In the genomic region with DNA sequence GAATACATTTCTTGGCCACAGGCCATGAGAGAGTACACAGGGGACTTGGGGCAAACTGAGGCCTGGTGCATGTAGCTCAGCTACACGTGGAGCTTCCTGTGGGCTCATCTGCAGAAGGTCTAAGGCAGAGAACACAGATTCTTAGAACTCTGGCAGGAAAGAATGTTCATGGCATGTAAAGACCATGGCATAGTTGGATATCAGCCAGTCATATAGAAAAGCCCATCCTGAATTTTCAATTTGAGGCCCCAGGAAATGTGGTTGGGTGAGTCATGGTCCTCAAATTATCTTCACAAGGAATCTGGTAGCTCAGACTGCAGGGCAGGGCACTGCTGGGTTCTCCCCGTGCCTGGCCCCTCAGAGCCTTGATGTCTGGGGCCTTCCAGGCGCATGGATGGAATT, we compare ENCODE assay signal across 11 cellular contexts. TPM values are rescaled to one million over a fixed set of nuclear protein-coding genes. Genes with fewer than 3 reads are reported as not detected.
DNase-seq lines count a peak whose midpoint lies in the region; ATAC-seq and TF ChIP-seq lines count a peak whose summit lies in the region.
"Had no signal": no experiment of that assay in that cellular context is flagged by ENCODE, and none has a peak within 500 bp of the region (broad histone marks: within the 10 kb centered on the region; RNA-seq: fewer than 3 reads in every experiment).

No MANE protein-coding gene starts in this region.

- H3K36me3 ChIP-seq in SK-N-MC (ENCODE audit: insufficient read depth, low read length): 0 out of 2 replicates have a peak, but pooled peaks cover 3% of the 10 kb centered on the region
- H3K36me3 ChIP-seq in skeletal muscle satellite cell (ENCODE audit: insufficient read depth, low read length): peaks cover 17% of the 10 kb centered on the region
- H3K36me3 ChIP-seq in suprapubic skin: peaks cover 47% of the 10 kb centered on the region
- no peaks in the 10 kb centered on the region for H3K36me3 ChIP-seq in body of pancreas (replicated peaks in 1 of 2; ENCODE audit: insufficient read depth in 1 of 2, low read depth in 2 of 2)

- no peak for TF ChIP-seq POLR2A in suprapubic skin (IDR thresholded peaks at IDR 0.05)
- no peak for TF ChIP-seq POLR2A in body of pancreas (IDR thresholded peaks at IDR 0.05)

- POLR2A ChIA-PET in activated CD4-positive, alpha-beta T cell treated with anti-CD3 and anti-CD28 coated beads for 36 hours (lab: Charles Lee): interaction anchor here (1.2 kb wide), 1 partner anchor 12 kb away, joined by 7 read pairs; no protein-coding TSS in a partner anchor

- DNase-seq in activated CD4-positive, alpha-beta T cell treated with anti-CD3 and anti-CD28 coated beads for 36 hours: no peak
- DNase-seq in activated CD4-positive, alpha-beta T cell treated with anti-CD3 and anti-CD28 coated beads, Interleukin-2, amount 50 U/mL, for 4 hours: no peak
- DNase-seq in SK-N-MC (ENCODE audit: low read depth, low spot score) (peak; percentile 91), epithelial cell of esophagus (ENCODE audit: low read depth) (peak; percentile 65), suprapubic skin (ENCODE audit: low spot score in 2 of 2) (no peak), posterior vena cava (ENCODE audit: low spot score) (no peak), body of pancreas (no peak)
- DNase-seq: H7; stimulated activated CD4-positive, alpha-beta T cell treated with anti-CD3 and anti-CD28 coated beads, Interleukin-15, amount 100 ng/mL, for 24 hours; testis had no signal

- H3K4me3 ChIP-seq in SK-N-MC (peak overlapping the region; percentile 46), epithelial cell of esophagus (ENCODE audit: low read length) (no peak overlapping the region), skeletal muscle satellite cell (ENCODE audit: low read length) (no peak overlapping the region), suprapubic skin (no peak overlapping the region), body of pancreas (no peak overlapping the region)
- H3K4me3 ChIP-seq: testis had no signal

- intact Hi-C loops in activated CD4-positive, alpha-beta T cell treated with anti-CD3 and anti-CD28 coated beads for 36 hours (cut with DNase I, micrococcal nuclease): no loop called here
- intact Hi-C loops in posterior vena cava (cut with DNase I) (no loop called here), body of pancreas (cut with DNase I) (no loop called here)

- WGBS in suprapubic skin: 61% methylated on average over 3 of the region's 3 CpGs
- 79 to 91% methylated on average over 1 to 3 of the region's 3 CpGs for WGBS in body of pancreas, 2 donors

- H3K9ac ChIP-seq in SK-N-MC (ENCODE audit: insufficient read length) (no peak overlapping the region), skeletal muscle satellite cell (ENCODE audit: low read depth, low read length) (no peak overlapping the region)

- no peak for ATAC-seq in activated CD4-positive, alpha-beta T cell treated with anti-CD3 and anti-CD28 coated beads for 36 hours
- no peak for ATAC-seq in body of pancreas

- H3K27ac Mint-ChIP-seq in activated CD4-positive, alpha-beta T cell treated with anti-CD3 and anti-CD28 coated beads for 36 hours: peak overlapping the region; percentile 73

- H3K4me3 Mint-ChIP-seq in activated CD4-positive, alpha-beta T cell treated with anti-CD3 and anti-CD28 coated beads for 36 hours: no peak overlapping the region

- CTCF ChIA-PET in activated CD4-positive, alpha-beta T cell treated with anti-CD3 and anti-CD28 coated beads for 36 hours (lab: Charles Lee): no interaction called here

- no peak for TF ChIP-seq CTCF in epithelial cell of esophagus (IDR thresholded peaks at IDR 0.05; ENCODE audit: insufficient read depth, low read depth, low read length, missing control alignments)
- no peak for TF ChIP-seq CTCF in suprapubic skin (IDR thresholded peaks at IDR 0.05)
- TF ChIP-seq CTCF in body of pancreas (IDR thresholded peaks at IDR 0.05): no peak

- H3K4me2 ChIP-seq in skeletal muscle satellite cell (ENCODE audit: low read length): peak overlapping the region; percentile 20

- no peaks in the 10 kb centered on the region for H3K9me3 Mint-ChIP-seq in activated CD4-positive, alpha-beta T cell treated with anti-CD3 and anti-CD28 coated beads for 36 hours (ENCODE audit: low read depth)

- H3K9me3 ChIP-seq in SK-N-MC (ENCODE audit: low read depth, low read length) (no peaks in the 10 kb centered on the region), skeletal muscle satellite cell (replicated peaks; ENCODE audit: low read length) (no peaks in the 10 kb centered on the region), suprapubic skin (no peaks in the 10 kb centered on the region), body of pancreas (no peaks in the 10 kb centered on the region)
- H3K9me3 ChIP-seq: testis had no signal

- peaks cover 17% of the 10 kb centered on the region for H3K36me3 Mint-ChIP-seq in activated CD4-positive, alpha-beta T cell treated with anti-CD3 and anti-CD28 coated beads for 36 hours (ENCODE audit: low read depth)

- H3K27ac ChIP-seq in SK-N-MC: peak overlapping the region; percentile 90
- no peak overlapping the region for H3K27ac ChIP-seq in suprapubic skin
- no peak overlapping the region for H3K27ac ChIP-seq in body of pancreas
- H3K27ac ChIP-seq: testis had no signal

- TF ChIP-seq EP300 in suprapubic skin (IDR thresholded peaks at IDR 0.05): no peak

- peaks cover 21% of the 10 kb centered on the region for H3K4me1 Mint-ChIP-seq in activated CD4-positive, alpha-beta T cell treated with anti-CD3 and anti-CD28 coated beads for 36 hours

- H3K27me3 Mint-ChIP-seq in activated CD4-positive, alpha-beta T cell treated with anti-CD3 and anti-CD28 coated beads for 36 hours: no peaks in the 10 kb centered on the region

- H3K27me3 ChIP-seq in skeletal muscle satellite cell (ENCODE audit: control insufficient read depth, insufficient read depth, low read length) (no peaks in the 10 kb centered on the region), suprapubic skin (no peaks in the 10 kb centered on the region), body of pancreas (no peaks in the 10 kb centered on the region)
- H3K27me3 ChIP-seq: testis had no signal

- H3K4me1 ChIP-seq in skeletal muscle satellite cell (ENCODE audit: control insufficient read depth, insufficient read depth, low read length): peaks cover 16% of the 10 kb centered on the region
- peaks cover 28% of the 10 kb centered on the region for H3K4me1 ChIP-seq in suprapubic skin
- H3K4me1 ChIP-seq in body of pancreas: peaks cover 32% of the 10 kb centered on the region

RNA-seq across cellular contexts. Expression of a gene that starts 13.7 kb away (rescaled TPM):
- 1 to 10 TPM; 7.5 to 9.1 TPM for total RNA-seq in activated CD4-positive, alpha-beta T cell treated with anti-CD3 and anti-CD28 coated beads for 36 hours
- 12.2 and 22.3 TPM in 2 replicates for total RNA-seq in skeletal muscle satellite cell (2012; rRNA removed)
- total RNA-seq in suprapubic skin (10 to 100 TPM; 23.6 to 30.9 (median 26.9) TPM), posterior vena cava (10 to 100 TPM; 36.8 to 44.6 TPM), body of pancreas (10 to 100 TPM in 1 of 2 donors, 1 to 10 TPM in 1; 7.5 to 14.8 TPM)

RNA-seq across cellular contexts. Expression of a gene that starts 37.9 kb away (rescaled TPM):
- 10 to 100 TPM; 29.7 to 39.3 TPM for total RNA-seq in activated CD4-positive, alpha-beta T cell treated with anti-CD3 and anti-CD28 coated beads for 36 hours
- total RNA-seq in skeletal muscle satellite cell (2012; rRNA removed): 16.2 and 18.3 TPM in 2 replicates
- 10 to 100 TPM; 15.4 to 19.1 (median 17.8) TPM for total RNA-seq in suprapubic skin
- total RNA-seq in posterior vena cava: 10 to 100 TPM; 11.3 to 14.3 TPM
- 10 to 100 TPM in 1 of 2 donors, 1 to 10 TPM in 1; 3.0 to 17.9 TPM for total RNA-seq in body of pancreas

RNA-seq across cellular contexts. Expression of a gene that starts 58.9 kb away (rescaled TPM):
- 1 to 10 TPM; 5.3 to 7.5 TPM for total RNA-seq in activated CD4-positive, alpha-beta T cell treated with anti-CD3 and anti-CD28 coated beads for 36 hours
- 5.5 and 7.9 TPM in 2 replicates for total RNA-seq in skeletal muscle satellite cell (2012; rRNA removed)
- 10 to 100 TPM in 3 of 4 donors, 1 to 10 TPM in 1; 8.6 to 15.2 (median 12.6) TPM for total RNA-seq in suprapubic skin
- total RNA-seq in posterior vena cava: 10 to 100 TPM in 1 of 2 donors, 1 to 10 TPM in 1; 7.7 to 12.5 TPM
- 10 to 100 TPM in 1 of 2 donors, 1 to 10 TPM in 1; 8.3 to 13.5 TPM for total RNA-seq in body of pancreas

Comparison
In these comparisons a context has a peak if more than half of its experiments do, and no peak if none do; other contexts are left out.
1. DNase-seq: peak in SK-N-MC (single experiment) and epithelial cell of esophagus (single experiment); none in activated CD4-positive, alpha-beta T cell treated with anti-CD3 and anti-CD28 coated beads for 36 hours (single experiment), activated CD4-positive, alpha-beta T cell treated with anti-CD3 and anti-CD28 coated beads, Interleukin-2, amount 50 U/mL, for 4 hours (0 of 2), suprapubic skin (0 of 2), posterior vena cava (single experiment) and body of pancreas (0 of 4).